In the genomic region with DNA sequence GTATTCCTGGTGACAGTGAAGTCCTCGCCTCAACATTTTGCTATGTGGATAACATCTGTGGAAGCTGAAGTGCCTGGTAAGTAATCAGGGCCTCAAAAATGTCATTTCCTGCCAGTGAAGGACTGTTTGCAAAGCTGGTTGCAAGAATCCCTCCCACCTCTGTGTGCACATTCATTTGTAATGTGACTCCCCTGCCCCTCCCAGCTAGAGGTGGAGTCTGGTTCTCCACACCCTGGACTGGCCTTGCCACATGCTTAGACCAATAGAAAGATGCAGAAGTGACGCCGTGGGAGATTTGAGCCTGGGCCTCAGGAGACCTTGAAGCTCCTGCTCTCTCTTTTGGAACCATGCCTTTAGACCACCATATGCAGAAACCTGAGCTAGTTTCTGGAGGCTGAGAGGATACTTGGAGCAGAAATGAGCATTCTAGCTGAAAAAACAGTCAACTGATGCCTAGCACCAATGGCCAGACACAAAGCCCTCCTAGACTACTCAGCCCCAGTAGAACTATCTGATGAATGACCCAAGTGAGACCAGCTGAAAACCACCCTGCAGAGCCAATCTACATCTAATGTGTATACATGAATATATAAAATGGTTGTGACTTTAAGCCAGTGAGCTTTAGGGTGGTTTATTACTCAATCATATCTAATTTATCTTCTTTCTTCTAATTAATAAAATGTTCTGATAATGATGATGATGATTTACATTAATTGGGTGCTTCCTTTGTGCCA, we compare ENCODE assay signal across 12 cellular contexts. TPM values are rescaled to one million over a fixed set of nuclear protein-coding genes. Genes with fewer than 3 reads are reported as not detected.
A peak's percentile ranks its signal among the peaks of the same experiment; 100 is the strongest.
DNase-seq lines count a peak whose midpoint lies in the region; ATAC-seq and TF ChIP-seq lines count a peak whose summit lies in the region.
"Had no signal": no experiment of that assay in that cellular context is flagged by ENCODE, and none has a peak within 500 bp of the region (broad histone marks: within the 10 kb centered on the region; RNA-seq: fewer than 3 reads in every experiment).

No MANE protein-coding gene starts in this region.

- CTCF ChIA-PET in CD8-positive, alpha-beta T cell (lab: Charles Lee), result no interaction called here

- DNase-seq in NCI-H82 (lab: John Stamatoyannopoulos, UW) (peak; percentile 13), NCI-H82 treated with DMSO at 0.1 percent for 48 hours (lab: John Stamatoyannopoulos, UW; ENCODE audit: unreplicated experiment) (no peak), NCI-H187 treated with DMSO at 0.1 percent for 48 hours (lab: John Stamatoyannopoulos, UW) (peak; percentile 59), SJCRH30 (peak; percentile 76 to 78), renal cortical epithelial cell (ENCODE audit: low read depth) (peak; percentile 0)
- DNase-seq in CD8-positive, alpha-beta T cell, result no peak
- DNase-seq: erythroblast, thyroid gland had no signal

- no peak overlapping the region for H3K27ac ChIP-seq in SJCRH30
- H3K27ac ChIP-seq in CD8-positive, alpha-beta T cell (ENCODE audit: low read depth, low read length), result no peak overlapping the region
- H3K27ac ChIP-seq: parathyroid adenoma, thyroid gland had no signal

- no peak for TF ChIP-seq CTCF in CD8-positive, alpha-beta T cell (IDR thresholded peaks at IDR 0.05)

- H3K27me3 Mint-ChIP-seq in CD8-positive, alpha-beta T cell (ENCODE audit: low read depth), result peaks cover 6% of the 10 kb centered on the region

- H3K4me1 ChIP-seq in SJCRH30, result peaks cover 25% of the 10 kb centered on the region
- H3K4me1 ChIP-seq in CD8-positive, alpha-beta T cell (ENCODE audit: insufficient read depth, low read length), result no peaks in the 10 kb centered on the region
- H3K4me1 ChIP-seq: parathyroid adenoma had no signal

- H3K36me3 ChIP-seq in SJCRH30, result no peaks in the 10 kb centered on the region
- H3K36me3 ChIP-seq in CD8-positive, alpha-beta T cell (ENCODE audit: insufficient read depth, low read length), result no peaks in the 10 kb centered on the region
- H3K36me3 ChIP-seq: thyroid gland had no signal

- H3K9me3 Mint-ChIP-seq in CD8-positive, alpha-beta T cell, result peaks cover 2% of the 10 kb centered on the region

- H3K36me3 Mint-ChIP-seq in CD8-positive, alpha-beta T cell, result no peaks in the 10 kb centered on the region

- no peaks in the 10 kb centered on the region; the same call in 1 of the 2 replicates for H3K9me3 ChIP-seq in SJCRH30 (replicated peaks)
- no peaks in the 10 kb centered on the region for H3K9me3 ChIP-seq in CD8-positive, alpha-beta T cell (ENCODE audit: low read length)
- H3K9me3 ChIP-seq: thyroid gland had no signal

- no peak for ATAC-seq in GM19463 (IDR thresholded peaks at IDR 0.05; ENCODE audit: unreplicated experiment)
- no peak for ATAC-seq in CD8-positive, alpha-beta T cell
- ATAC-seq in HG03159 (IDR thresholded peaks at IDR 0.05; ENCODE audit: unreplicated experiment), result no peak

- intact Hi-C loops in CD8-positive, alpha-beta T cell (cut with DNase I, micrococcal nuclease), result no loop called here

- H3K27ac Mint-ChIP-seq in CD8-positive, alpha-beta T cell, result no peak overlapping the region

- H3K4me3 ChIP-seq in SJCRH30, result no peak overlapping the region
- no peak overlapping the region for H3K4me3 ChIP-seq in CD8-positive, alpha-beta T cell (ENCODE audit: low read depth, low read length)
- H3K4me3 ChIP-seq: thyroid gland had no signal

- POLR2A ChIA-PET in CD8-positive, alpha-beta T cell (lab: Charles Lee), result no interaction called here

- H3K4me1 Mint-ChIP-seq in CD8-positive, alpha-beta T cell (ENCODE audit: low read depth), result peaks cover 3% of the 10 kb centered on the region

- H3K27me3 ChIP-seq in SJCRH30, result peaks cover 2% of the 10 kb centered on the region; the same call in 1 of the 2 replicates
- H3K27me3 ChIP-seq in CD8-positive, alpha-beta T cell (ENCODE audit: insufficient read depth, low read length), result no peaks in the 10 kb centered on the region
- H3K27me3 ChIP-seq: thyroid gland had no signal

- no peak overlapping the region for H3K4me3 Mint-ChIP-seq in CD8-positive, alpha-beta T cell

RNA-seq across cellular contexts. Expression of gene CRMP1, which starts 47.8 kb away (rescaled TPM):
- 87.0 and 88.0 TPM in 2 replicates for total RNA-seq in SJCRH30 (2014; rRNA removed; shearing (Covaris generic))
- 0.25 TPM in 1 of 2 replicates, not detected in the other for total RNA-seq in renal cortical epithelial cell
- not detected for total RNA-seq in CD8-positive, alpha-beta T cell
- total RNA-seq: activated CD8-positive, alpha-beta memory T cell treated with anti-CD3 and anti-CD28 coated beads for 36 hours had no signal

Comparison
In these comparisons a context has a peak if more than half of its experiments do, and no peak if none do; other contexts are left out.
1. DNase-seq: peak in NCI-H82 (single experiment), NCI-H187 treated with DMSO at 0.1 percent for 48 hours (single experiment), SJCRH30 (2 of 2) and renal cortical epithelial cell (single experiment); none in NCI-H82 treated with DMSO at 0.1 percent for 48 hours (single experiment) and CD8-positive, alpha-beta T cell (0 of 7).
2. RNA of gene CRMP1, which starts 47.8 kb away (total RNA-seq): 87.0 to 88.0 TPM in SJCRH30; 0.25 TPM in renal cortical epithelial cell and not detected in CD8-positive, alpha-beta T cell; every median in the first group is over 10 times any median in the second.